ENCODE assay signal across 1 cellular context in the genomic region with DNA sequence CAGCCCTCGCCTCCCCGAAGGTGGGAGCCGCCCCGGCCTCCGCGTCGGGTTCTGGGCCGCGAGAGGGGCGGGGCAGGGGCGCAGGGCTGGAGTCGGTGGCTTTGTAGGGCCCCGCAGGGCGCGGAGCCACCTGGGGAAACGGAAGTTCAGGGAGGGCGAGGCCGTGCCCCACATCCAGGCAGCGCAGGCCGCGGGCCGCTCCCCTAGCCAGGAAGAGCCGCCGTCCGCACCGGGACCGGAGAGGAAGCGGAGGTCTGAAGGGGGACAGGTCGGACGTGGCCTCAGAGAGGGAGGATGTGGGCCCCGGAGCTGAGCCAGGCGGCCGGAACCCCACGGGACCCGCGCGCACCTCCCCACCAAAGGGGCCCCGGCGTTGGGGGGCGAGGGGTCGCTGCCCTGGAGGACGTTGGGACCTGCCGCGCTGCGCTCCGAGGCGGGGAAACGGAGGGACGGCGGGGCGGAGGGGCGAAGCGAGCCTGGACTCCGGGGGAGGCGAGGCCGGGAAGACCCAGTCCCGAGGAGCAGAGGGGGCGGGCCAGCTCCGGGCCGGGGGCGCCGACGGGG.
TF ChIP-seq lines count a peak whose summit lies in the region.

No MANE protein-coding gene starts in this region.

TF ChIP-seq in HepG2, 621 proteins besides CTCF, POLR2A, EP300 and RAD21 (continued from another document and continues in another):
- TF ChIP-seq, protein P1, sequence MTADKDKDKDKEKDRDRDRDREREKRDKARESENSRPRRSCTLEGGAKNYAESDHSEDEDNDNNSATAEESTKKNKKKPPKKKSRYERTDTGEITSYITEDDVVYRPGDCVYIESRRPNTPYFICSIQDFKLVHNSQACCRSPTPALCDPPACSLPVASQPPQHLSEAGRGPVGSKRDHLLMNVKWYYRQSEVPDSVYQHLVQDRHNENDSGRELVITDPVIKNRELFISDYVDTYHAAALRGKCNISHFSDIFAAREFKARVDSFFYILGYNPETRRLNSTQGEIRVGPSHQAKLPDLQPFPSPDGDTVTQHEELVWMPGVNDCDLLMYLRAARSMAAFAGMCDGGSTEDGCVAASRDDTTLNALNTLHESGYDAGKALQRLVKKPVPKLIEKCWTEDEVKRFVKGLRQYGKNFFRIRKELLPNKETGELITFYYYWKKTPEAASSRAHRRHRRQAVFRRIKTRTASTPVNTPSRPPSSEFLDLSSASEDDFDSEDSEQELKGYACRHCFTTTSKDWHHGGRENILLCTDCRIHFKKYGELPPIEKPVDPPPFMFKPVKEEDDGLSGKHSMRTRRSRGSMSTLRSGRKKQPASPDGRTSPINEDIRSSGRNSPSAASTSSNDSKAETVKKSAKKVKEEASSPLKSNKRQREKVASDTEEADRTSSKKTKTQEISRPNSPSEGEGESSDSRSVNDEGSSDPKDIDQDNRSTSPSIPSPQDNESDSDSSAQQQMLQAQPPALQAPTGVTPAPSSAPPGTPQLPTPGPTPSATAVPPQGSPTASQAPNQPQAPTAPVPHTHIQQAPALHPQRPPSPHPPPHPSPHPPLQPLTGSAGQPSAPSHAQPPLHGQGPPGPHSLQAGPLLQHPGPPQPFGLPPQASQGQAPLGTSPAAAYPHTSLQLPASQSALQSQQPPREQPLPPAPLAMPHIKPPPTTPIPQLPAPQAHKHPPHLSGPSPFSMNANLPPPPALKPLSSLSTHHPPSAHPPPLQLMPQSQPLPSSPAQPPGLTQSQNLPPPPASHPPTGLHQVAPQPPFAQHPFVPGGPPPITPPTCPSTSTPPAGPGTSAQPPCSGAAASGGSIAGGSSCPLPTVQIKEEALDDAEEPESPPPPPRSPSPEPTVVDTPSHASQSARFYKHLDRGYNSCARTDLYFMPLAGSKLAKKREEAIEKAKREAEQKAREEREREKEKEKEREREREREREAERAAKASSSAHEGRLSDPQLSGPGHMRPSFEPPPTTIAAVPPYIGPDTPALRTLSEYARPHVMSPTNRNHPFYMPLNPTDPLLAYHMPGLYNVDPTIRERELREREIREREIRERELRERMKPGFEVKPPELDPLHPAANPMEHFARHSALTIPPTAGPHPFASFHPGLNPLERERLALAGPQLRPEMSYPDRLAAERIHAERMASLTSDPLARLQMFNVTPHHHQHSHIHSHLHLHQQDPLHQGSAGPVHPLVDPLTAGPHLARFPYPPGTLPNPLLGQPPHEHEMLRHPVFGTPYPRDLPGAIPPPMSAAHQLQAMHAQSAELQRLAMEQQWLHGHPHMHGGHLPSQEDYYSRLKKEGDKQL (CRISPR knock-in tag; IDR thresholded peaks at IDR 0.05; ENCODE audit: low read depth): no peak
- TF ChIP-seq CBX2 (IDR thresholded peaks at IDR 0.05; ENCODE audit: low read depth, low read length) (no peak), CBX2 (CRISPR knock-in tag; IDR thresholded peaks at IDR 0.05; ENCODE audit: low read depth) (no peak), ARNT2 (CRISPR knock-in tag; IDR thresholded peaks at IDR 0.05; ENCODE audit: low read depth) (peak; percentile 56; the same call in 1 of the 2 replicates), HMG20B (CRISPR knock-in tag; conservative IDR thresholded peaks at IDR 0.05) (no peak), NFIB (CRISPR knock-in tag; IDR thresholded peaks at IDR 0.05; ENCODE audit: borderline replicate concordance) (no peak), MTF1 (CRISPR knock-in tag; IDR thresholded peaks at IDR 0.05) (no peak), ZNF441 (CRISPR knock-in tag; IDR thresholded peaks at IDR 0.05; ENCODE audit: borderline replicate concordance) (peak; percentile 82), NR2F2 (IDR thresholded peaks at IDR 0.05; ENCODE audit: borderline replicate concordance, low read depth) (no peak), EED (CRISPR knock-in tag; IDR thresholded peaks at IDR 0.05) (peak; percentile 69), U2AF1 (optimal IDR thresholded peaks at IDR 0.05; ENCODE audit: low read depth, low read length) (no peak), BCL6 (CRISPR knock-in tag; IDR thresholded peaks at IDR 0.05) (0 out of 2 replicates have a peak, but pooled peaks have one; percentile 51), WIZ (CRISPR knock-in tag; IDR thresholded peaks at IDR 0.05) (no peak), ZNF563 (CRISPR knock-in tag; IDR thresholded peaks at IDR 0.05) (peak; percentile 69; the same call in 1 of the 2 replicates), PHF8 (CRISPR knock-in tag; IDR thresholded peaks at IDR 0.05) (peak; percentile 73; the same call in 1 of the 2 replicates), ZNF556 (CRISPR knock-in tag; IDR thresholded peaks at IDR 0.05; ENCODE audit: borderline replicate concordance) (no peak), ZNF644 (CRISPR knock-in tag; IDR thresholded peaks at IDR 0.05; ENCODE audit: low read depth) (no peak), GPN1 (CRISPR knock-in tag; IDR thresholded peaks at IDR 0.05; ENCODE audit: borderline replicate concordance) (peak; percentile 19; the same call in 1 of the 2 replicates), NFE2L1 (CRISPR knock-in tag; IDR thresholded peaks at IDR 0.05; ENCODE audit: borderline replicate concordance) (no peak), ZNF430 (CRISPR knock-in tag; IDR thresholded peaks at IDR 0.05) (no peak), KAT8 (CRISPR knock-in tag; IDR thresholded peaks at IDR 0.05) (peak; percentile 73), ZNF547 (CRISPR knock-in tag; IDR thresholded peaks at IDR 0.05) (no peak; the same call in 1 of the 2 replicates), TBL1XR1 (IDR thresholded peaks at IDR 0.05; ENCODE audit: borderline replicate concordance, low read length, partially characterized antibody) (no peak), MED1 (CRISPR knock-in tag; IDR thresholded peaks at IDR 0.05) (peak; percentile 32), SETDB1 (CRISPR knock-in tag; IDR thresholded peaks at IDR 0.05; ENCODE audit: borderline replicate concordance) (no peak), PPARG (CRISPR knock-in tag; conservative IDR thresholded peaks at IDR 0.05) (no peak), ZNF367 (CRISPR knock-in tag; IDR thresholded peaks at IDR 0.05; ENCODE audit: borderline replicate concordance) (no peak), ZNF619 (CRISPR knock-in tag; IDR thresholded peaks at IDR 0.05) (0 out of 2 replicates have a peak, but pooled peaks have one; percentile 43), JDP2 (CRISPR knock-in tag; IDR thresholded peaks at IDR 0.05; ENCODE audit: borderline replicate concordance) (peak; percentile 50; the same call in 1 of the 2 replicates)
- TF ChIP-seq, protein P2, sequence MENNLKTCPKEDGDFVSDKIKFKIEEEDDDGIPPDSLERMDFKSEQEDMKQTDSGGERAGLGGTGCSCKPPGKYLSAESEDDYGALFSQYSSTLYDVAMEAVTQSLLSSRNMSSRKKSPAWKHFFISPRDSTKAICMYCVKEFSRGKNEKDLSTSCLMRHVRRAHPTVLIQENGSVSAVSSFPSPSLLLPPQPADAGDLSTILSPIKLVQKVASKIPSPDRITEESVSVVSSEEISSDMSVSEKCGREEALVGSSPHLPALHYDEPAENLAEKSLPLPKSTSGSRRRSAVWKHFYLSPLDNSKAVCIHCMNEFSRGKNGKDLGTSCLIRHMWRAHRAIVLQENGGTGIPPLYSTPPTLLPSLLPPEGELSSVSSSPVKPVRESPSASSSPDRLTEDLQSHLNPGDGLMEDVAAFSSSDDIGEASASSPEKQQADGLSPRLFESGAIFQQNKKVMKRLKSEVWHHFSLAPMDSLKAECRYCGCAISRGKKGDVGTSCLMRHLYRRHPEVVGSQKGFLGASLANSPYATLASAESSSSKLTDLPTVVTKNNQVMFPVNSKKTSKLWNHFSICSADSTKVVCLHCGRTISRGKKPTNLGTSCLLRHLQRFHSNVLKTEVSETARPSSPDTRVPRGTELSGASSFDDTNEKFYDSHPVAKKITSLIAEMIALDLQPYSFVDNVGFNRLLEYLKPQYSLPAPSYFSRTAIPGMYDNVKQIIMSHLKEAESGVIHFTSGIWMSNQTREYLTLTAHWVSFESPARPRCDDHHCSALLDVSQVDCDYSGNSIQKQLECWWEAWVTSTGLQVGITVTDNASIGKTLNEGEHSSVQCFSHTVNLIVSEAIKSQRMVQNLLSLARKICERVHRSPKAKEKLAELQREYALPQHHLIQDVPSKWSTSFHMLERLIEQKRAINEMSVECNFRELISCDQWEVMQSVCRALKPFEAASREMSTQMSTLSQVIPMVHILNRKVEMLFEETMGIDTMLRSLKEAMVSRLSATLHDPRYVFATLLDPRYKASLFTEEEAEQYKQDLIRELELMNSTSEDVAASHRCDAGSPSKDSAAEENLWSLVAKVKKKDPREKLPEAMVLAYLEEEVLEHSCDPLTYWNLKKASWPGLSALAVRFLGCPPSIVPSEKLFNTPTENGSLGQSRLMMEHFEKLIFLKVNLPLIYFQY (CRISPR knock-in tag; IDR thresholded peaks at IDR 0.05; ENCODE audit: borderline replicate concordance): no peak
- TF ChIP-seq, protein P3, sequence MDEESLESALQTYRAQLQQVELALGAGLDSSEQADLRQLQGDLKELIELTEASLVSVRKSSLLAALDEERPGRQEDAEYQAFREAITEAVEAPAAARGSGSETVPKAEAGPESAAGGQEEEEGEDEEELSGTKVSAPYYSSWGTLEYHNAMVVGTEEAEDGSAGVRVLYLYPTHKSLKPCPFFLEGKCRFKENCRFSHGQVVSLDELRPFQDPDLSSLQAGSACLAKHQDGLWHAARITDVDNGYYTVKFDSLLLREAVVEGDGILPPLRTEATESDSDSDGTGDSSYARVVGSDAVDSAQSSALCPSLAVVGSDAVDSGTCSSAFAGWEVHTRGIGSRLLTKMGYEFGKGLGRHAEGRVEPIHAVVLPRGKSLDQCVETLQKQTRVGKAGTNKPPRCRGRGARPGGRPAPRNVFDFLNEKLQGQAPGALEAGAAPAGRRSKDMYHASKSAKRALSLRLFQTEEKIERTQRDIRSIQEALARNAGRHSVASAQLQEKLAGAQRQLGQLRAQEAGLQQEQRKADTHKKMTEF (CRISPR knock-in tag; IDR thresholded peaks at IDR 0.05): peak; percentile 53
- TF ChIP-seq, protein P4, sequence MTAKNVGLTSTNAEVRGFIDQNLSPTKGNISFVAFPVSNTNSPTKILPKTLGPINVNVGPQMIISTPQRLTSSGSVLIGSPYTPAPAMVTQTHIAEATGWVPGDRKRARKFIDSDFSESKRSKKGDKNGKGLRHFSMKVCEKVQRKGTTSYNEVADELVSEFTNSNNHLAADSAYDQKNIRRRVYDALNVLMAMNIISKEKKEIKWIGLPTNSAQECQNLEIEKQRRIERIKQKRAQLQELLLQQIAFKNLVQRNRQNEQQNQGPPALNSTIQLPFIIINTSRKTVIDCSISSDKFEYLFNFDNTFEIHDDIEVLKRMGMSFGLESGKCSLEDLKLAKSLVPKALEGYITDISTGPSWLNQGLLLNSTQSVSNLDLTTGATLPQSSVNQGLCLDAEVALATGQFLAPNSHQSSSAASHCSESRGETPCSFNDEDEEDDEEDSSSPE (CRISPR knock-in tag; IDR thresholded peaks at IDR 0.05): no peak; the same call in 1 of the 2 replicates
- TF ChIP-seq, protein P5, sequence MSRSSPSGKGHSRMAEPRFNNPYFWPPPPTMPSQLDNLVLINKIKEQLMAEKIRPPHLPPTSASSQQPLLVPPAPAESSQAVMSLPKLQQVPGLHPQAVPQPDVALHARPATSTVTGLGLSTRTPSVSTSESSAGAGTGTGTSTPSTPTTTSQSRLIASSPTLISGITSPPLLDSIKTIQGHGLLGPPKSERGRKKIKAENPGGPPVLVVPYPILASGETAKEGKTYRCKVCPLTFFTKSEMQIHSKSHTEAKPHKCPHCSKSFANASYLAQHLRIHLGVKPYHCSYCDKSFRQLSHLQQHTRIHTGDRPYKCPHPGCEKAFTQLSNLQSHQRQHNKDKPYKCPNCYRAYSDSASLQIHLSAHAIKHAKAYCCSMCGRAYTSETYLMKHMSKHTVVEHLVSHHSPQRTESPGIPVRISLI (CRISPR knock-in tag; IDR thresholded peaks at IDR 0.05; ENCODE audit: borderline replicate concordance): no peak
- TF ChIP-seq, protein P6, sequence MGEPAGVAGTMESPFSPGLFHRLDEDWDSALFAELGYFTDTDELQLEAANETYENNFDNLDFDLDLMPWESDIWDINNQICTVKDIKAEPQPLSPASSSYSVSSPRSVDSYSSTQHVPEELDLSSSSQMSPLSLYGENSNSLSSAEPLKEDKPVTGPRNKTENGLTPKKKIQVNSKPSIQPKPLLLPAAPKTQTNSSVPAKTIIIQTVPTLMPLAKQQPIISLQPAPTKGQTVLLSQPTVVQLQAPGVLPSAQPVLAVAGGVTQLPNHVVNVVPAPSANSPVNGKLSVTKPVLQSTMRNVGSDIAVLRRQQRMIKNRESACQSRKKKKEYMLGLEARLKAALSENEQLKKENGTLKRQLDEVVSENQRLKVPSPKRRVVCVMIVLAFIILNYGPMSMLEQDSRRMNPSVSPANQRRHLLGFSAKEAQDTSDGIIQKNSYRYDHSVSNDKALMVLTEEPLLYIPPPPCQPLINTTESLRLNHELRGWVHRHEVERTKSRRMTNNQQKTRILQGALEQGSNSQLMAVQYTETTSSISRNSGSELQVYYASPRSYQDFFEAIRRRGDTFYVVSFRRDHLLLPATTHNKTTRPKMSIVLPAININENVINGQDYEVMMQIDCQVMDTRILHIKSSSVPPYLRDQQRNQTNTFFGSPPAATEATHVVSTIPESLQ (CRISPR knock-in tag; conservative IDR thresholded peaks at IDR 0.05): no peak
- TF ChIP-seq, protein P7, sequence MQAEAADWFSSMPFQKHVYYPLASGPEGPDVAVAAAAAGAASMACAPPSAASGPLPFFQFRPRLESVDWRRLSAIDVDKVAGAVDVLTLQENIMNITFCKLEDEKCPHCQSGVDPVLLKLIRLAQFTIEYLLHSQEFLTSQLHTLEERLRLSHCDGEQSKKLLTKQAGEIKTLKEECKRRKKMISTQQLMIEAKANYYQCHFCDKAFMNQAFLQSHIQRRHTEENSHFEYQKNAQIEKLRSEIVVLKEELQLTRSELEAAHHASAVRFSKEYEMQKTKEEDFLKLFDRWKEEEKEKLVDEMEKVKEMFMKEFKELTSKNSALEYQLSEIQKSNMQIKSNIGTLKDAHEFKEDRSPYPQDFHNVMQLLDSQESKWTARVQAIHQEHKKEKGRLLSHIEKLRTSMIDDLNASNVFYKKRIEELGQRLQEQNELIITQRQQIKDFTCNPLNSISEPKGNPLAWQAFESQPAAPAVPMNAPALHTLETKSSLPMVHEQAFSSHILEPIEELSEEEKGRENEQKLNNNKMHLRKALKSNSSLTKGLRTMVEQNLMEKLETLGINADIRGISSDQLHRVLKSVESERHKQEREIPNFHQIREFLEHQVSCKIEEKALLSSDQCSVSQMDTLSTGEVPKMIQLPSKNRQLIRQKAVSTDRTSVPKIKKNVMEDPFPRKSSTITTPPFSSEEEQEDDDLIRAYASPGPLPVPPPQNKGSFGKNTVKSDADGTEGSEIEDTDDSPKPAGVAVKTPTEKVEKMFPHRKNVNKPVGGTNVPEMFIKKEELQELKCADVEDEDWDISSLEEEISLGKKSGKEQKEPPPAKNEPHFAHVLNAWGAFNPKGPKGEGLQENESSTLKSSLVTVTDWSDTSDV (CRISPR knock-in tag; IDR thresholded peaks at IDR 0.05): 0 out of 2 replicates have a peak, but pooled peaks have one; percentile 73
- TF ChIP-seq, protein P8, sequence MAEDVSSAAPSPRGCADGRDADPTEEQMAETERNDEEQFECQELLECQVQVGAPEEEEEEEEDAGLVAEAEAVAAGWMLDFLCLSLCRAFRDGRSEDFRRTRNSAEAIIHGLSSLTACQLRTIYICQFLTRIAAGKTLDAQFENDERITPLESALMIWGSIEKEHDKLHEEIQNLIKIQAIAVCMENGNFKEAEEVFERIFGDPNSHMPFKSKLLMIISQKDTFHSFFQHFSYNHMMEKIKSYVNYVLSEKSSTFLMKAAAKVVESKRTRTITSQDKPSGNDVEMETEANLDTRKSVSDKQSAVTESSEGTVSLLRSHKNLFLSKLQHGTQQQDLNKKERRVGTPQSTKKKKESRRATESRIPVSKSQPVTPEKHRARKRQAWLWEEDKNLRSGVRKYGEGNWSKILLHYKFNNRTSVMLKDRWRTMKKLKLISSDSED (CRISPR knock-in tag; IDR thresholded peaks at IDR 0.05): no peak
